In the genomic region with DNA sequence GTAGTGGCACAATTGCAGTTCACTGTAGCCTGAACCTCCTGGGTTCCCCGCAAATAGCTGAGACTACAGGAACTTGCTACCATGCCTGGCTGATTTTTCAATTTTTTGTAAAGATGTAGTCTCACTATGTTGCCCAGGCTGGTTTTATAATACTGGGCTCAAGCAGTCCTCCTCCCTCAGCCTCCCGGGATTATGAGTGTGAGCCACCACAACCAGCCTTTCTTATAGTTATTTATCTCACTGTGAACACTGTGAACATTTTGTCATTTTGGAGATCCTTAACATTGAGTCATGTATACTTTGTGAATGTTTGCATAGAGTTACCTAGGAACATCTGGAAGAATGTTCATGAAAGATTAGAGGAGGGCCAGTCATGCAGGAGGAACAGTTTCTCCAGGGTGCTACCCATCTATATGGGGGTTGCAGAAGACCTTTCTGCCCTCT, we compare ENCODE assay signal across 1 cellular context.
TF ChIP-seq lines count a peak whose summit lies in the region.

No MANE protein-coding gene starts in this region.

TF ChIP-seq in IMR-90, 13 proteins besides CTCF, POLR2A, EP300 and RAD21:
- TF ChIP-seq MXI1 (IDR thresholded peaks at IDR 0.05; ENCODE audit: borderline replicate concordance, low read depth, low read length) (no peak), CEBPB (IDR thresholded peaks at IDR 0.05; ENCODE audit: low read depth, low read length) (no peak), MAZ (IDR thresholded peaks at IDR 0.05; ENCODE audit: borderline replicate concordance, low read depth, low read length) (no peak), CHD1 (IDR thresholded peaks at IDR 0.05; ENCODE audit: low read depth, low read length) (no peak)
TF ChIP-seq in IMR-90: peak in this region for 0.
